In the genomic region with DNA sequence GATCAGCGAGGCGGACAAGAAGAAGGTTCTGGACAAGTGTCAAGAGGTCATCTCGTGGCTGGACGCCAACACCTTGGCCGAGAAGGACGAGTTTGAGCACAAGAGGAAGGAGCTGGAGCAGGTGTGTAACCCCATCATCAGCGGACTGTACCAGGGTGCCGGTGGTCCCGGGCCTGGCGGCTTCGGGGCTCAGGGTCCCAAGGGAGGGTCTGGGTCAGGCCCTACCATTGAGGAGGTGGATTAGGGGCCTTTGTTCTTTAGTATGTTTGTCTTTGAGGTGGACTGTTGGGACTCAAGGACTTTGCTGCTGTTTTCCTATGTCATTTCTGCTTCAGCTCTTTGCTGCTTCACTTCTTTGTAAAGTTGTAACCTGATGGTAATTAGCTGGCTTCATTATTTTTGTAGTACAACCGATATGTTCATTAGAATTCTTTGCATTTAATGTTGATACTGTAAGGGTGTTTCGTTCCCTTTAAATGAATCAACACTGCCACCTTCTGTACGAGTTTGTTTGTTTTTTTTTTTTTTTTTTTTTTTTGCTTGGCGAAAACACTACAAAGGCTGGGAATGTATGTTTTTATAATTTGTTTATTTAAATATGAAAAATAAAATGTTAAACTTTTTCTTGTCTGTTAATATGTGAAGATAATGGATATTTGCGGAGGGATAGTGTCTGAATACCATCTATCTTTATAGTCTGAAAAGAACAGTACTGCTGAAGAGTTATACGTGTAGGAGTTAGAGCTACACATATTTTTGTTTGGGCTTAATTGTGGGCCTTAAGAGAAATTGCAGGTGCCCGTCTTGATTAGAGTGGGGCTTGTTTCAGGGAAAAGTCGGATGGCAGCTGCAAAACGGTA, we compare ENCODE assay signal across 8 cellular contexts. TPM values are rescaled to one million over a fixed set of nuclear protein-coding genes. Genes with fewer than 3 reads are reported as not detected.
DNase-seq lines count a peak whose midpoint lies in the region; ATAC-seq, FAIRE-seq and TF ChIP-seq lines count a peak whose summit lies in the region.

No MANE protein-coding gene starts in this region.

- peak in 1 of 2 donors; percentile 5 for TF ChIP-seq CTCF in endothelial cell of umbilical vein (IDR thresholded peaks at IDR 0.05; ENCODE audit: extremely low read depth in 1 of 2, insufficient read depth in 1 of 2, low read depth in 1 of 2, low read length in 2 of 2)

- H3K27me3 ChIP-seq in endothelial cell of umbilical vein (ENCODE audit: control insufficient read depth in 2 of 2, insufficient read depth in 2 of 2, low read length in 2 of 2) = no peaks in the 10 kb centered on the region

- H3K4me3 ChIP-seq in endothelial cell of umbilical vein (replicated peaks in 1 of 3; ENCODE audit: insufficient read depth in 1 of 3, low read depth in 1 of 3, low read length in 3 of 3) = peak overlapping the region; percentile 73 to 94 (median 77)

- H3K36me3 Mint-ChIP-seq in naive thymus-derived CD8-positive, alpha-beta T cell = no peaks in the 10 kb centered on the region

- BruUV-seq in endothelial cell of umbilical vein (replicated peaks; lab: Mats Ljungman, UMichigan) = no TSS peak

- peak overlapping the region; percentile 48 for H3K9ac ChIP-seq in endothelial cell of umbilical vein (replicated peaks; ENCODE audit: extremely low read depth, insufficient read depth, low read length)

- H3K79me2 ChIP-seq in endothelial cell of umbilical vein (ENCODE audit: control insufficient read depth, insufficient read depth, low read length) = peaks cover 23% of the 10 kb centered on the region

- H4K20me1 ChIP-seq in endothelial cell of umbilical vein (replicated peaks; ENCODE audit: control insufficient read depth, extremely low read depth, insufficient read depth, low read length) = no peaks in the 10 kb centered on the region

- H3K27ac ChIP-seq in KOPT-K1 (ENCODE audit: low read depth, low read length, poor library complexity, severe bottlenecking) (peak overlapping the region; percentile 63), endothelial cell of umbilical vein (ENCODE audit: insufficient read depth, low read depth, low read length) (no peak overlapping the region)

- peak overlapping the region; percentile 61 to 92 (median 86) for H3K27ac Mint-ChIP-seq in naive thymus-derived CD8-positive, alpha-beta T cell

- no peak for TF ChIP-seq POLR2A in endothelial cell of umbilical vein (IDR thresholded peaks at IDR 0.05; ENCODE audit: low read depth, low read length)

- H3K9me3 ChIP-seq in KOPT-K1 (ENCODE audit: insufficient read depth, low read length, poor library complexity, severe bottlenecking) (no peaks in the 10 kb centered on the region), endothelial cell of umbilical vein (replicated peaks; ENCODE audit: control insufficient read depth, insufficient read depth, low read length) (no peaks in the 10 kb centered on the region)

- intact Hi-C loops in endothelial cell of umbilical vein (cut with micrococcal nuclease) = loop anchor here (1.0 to 10.0 kb wide), 7 partner anchors 58 to 338 kb away; a partner anchor contains a TSS

- H3K4me2 ChIP-seq in endothelial cell of umbilical vein (ENCODE audit: insufficient read depth, low read length) = peak overlapping the region; percentile 90

- no peaks in the 10 kb centered on the region for H3K9me1 ChIP-seq in endothelial cell of umbilical vein (replicated peaks; ENCODE audit: control insufficient read depth, extremely low read depth, insufficient read depth, low read length)

- H3K4me1 ChIP-seq in endothelial cell of umbilical vein (ENCODE audit: control insufficient read depth, extremely low read depth, insufficient read depth, low read length) = peaks cover 14% of the 10 kb centered on the region

- peak overlapping the region; percentile 73 to 94 (median 90) for H3K4me3 Mint-ChIP-seq in naive thymus-derived CD8-positive, alpha-beta T cell

- peaks cover 8 to 49% (median 32%) of the 10 kb centered on the region in 4 donors for H3K4me1 Mint-ChIP-seq in naive thymus-derived CD8-positive, alpha-beta T cell

- CTCF ChIA-PET in endothelial cell of umbilical vein (lab: Charles Lee) = interaction anchor here (0.5 to 4.2 kb wide), 40 partner anchors 8 to 279 kb away, joined by 3 to 71 read pairs (median 5); a partner anchor contains a TSS

- H3K36me3 ChIP-seq in KOPT-K1 (ENCODE audit: insufficient read depth, low read length) = peaks cover 5% of the 10 kb centered on the region; the same call in 1 of the 2 replicates
- H3K36me3 ChIP-seq in endothelial cell of umbilical vein (ENCODE audit: control insufficient read depth in 2 of 2, extremely low read depth in 1 of 2, insufficient read depth in 2 of 2, low read length in 2 of 2) = no peaks in the 10 kb centered on the region

- H3K9me3 Mint-ChIP-seq in naive thymus-derived CD8-positive, alpha-beta T cell = no peaks in the 10 kb centered on the region

- no peaks in the 10 kb centered on the region for H3K27me3 Mint-ChIP-seq in naive thymus-derived CD8-positive, alpha-beta T cell

- DNase-seq in DMS79 (lab: John Stamatoyannopoulos, UW) (peak; percentile 25), SKM-1 treated with dmso at 0.1 percent for 144 hours (lab: John Stamatoyannopoulos, UW; ENCODE audit: unreplicated experiment) (peak; percentile 40), endothelial cell of umbilical vein (ENCODE audit: low read depth, low spot score) (peak; percentile 76), NCI-H2107 treated with DMSO at 0.1 percent for 48 hours (lab: John Stamatoyannopoulos, UW; ENCODE audit: unreplicated experiment) (no peak)
- DNase-seq in naive thymus-derived CD8-positive, alpha-beta T cell = peak in 3 of 10 donors; percentile 54 to 63 (median 58)
- no peak for DNase-seq in stimulated activated CD4-positive, alpha-beta T cell treated with anti-CD3 and anti-CD28 coated beads, Interleukin-2, amount 100 ng/mL, for 24 hours

- ATAC-seq in naive thymus-derived CD8-positive, alpha-beta T cell = peak; percentile 6 to 17
- no peak for ATAC-seq in GM19035 (IDR thresholded peaks at IDR 0.05; ENCODE audit: unreplicated experiment)

- POLR2A ChIA-PET in endothelial cell of umbilical vein (lab: Charles Lee) = interaction anchor here (0.5 to 1.2 kb wide), 8 partner anchors 11 to 155 kb away, joined by 4 to 17 read pairs (median 5); a partner anchor contains a TSS
- POLR2A ChIA-PET in naive thymus-derived CD8-positive, alpha-beta T cell (lab: Charles Lee) = interaction anchor here (0.7 to 2.4 kb wide), 15 partner anchors 9 to 249 kb away, joined by 3 to 13 read pairs (median 7); a partner anchor contains a TSS

- no peak overlapping the region for H2AFZ ChIP-seq in endothelial cell of umbilical vein (ENCODE audit: low read depth, low read length)

- FAIRE-seq in endothelial cell of umbilical vein (lab: Jason Lieb, UNC) = peak; percentile 69

- dilution Hi-C loops in endothelial cell of umbilical vein (cut with MboI; ENCODE audit: extremely low pct_ligation_motif_present, low sequenced_read_pairs) = no loop called here

RNA-seq across cellular contexts. Expression of a gene that starts 2.3 kb away (rescaled TPM):
- total RNA-seq in endothelial cell of umbilical vein = 49.3 and 54.0 TPM in 2 replicates
- polyA plus RNA-seq in endothelial cell of umbilical vein = 27.1 and 31.7 TPM in 2 replicates
- polyA plus RNA-seq in endothelial cell of umbilical vein (2011; cell fraction: cytosol; rRNA removed) = 13.4 and 15.4 TPM in 2 replicates
- 23.8 and 26.3 TPM in 2 replicates for polyA plus RNA-seq in endothelial cell of umbilical vein (2011; cell fraction: nucleus; rRNA removed)
- 27.0 and 39.2 TPM in 2 replicates for polyA plus RNA-seq in endothelial cell of umbilical vein (2012)
- polyA minus RNA-seq in endothelial cell of umbilical vein = 30.0 and 46.3 TPM in 2 replicates
- polyA minus RNA-seq in endothelial cell of umbilical vein (2011; cell fraction: cytosol; rRNA and poly(A)+ RNA removed) = 261 TPM
- 11.5 and 22.2 TPM in 2 replicates for polyA minus RNA-seq in endothelial cell of umbilical vein (2011; cell fraction: nucleus; rRNA and poly(A)+ RNA removed)
- total RNA-seq in naive thymus-derived CD8-positive, alpha-beta T cell = 10 to 100 TPM; 39.6 to 42.2 TPM
- 1 to 10 TPM in 2 of 3 donors, under 1 TPM in 1; 0.28 to 1.3 (median 1.2) TPM for polyA plus RNA-seq in naive thymus-derived CD8-positive, alpha-beta T cell

RNA-seq across cellular contexts. Expression of a gene that starts 14.5 kb away (rescaled TPM):
- 55.6 and 58.3 TPM in 2 replicates for total RNA-seq in endothelial cell of umbilical vein
- polyA plus RNA-seq in endothelial cell of umbilical vein = 56.0 and 57.2 TPM in 2 replicates
- polyA plus RNA-seq in endothelial cell of umbilical vein (2011; cell fraction: cytosol; rRNA removed) = 36.9 and 38.7 TPM in 2 replicates
- polyA plus RNA-seq in endothelial cell of umbilical vein (2011; cell fraction: nucleus; rRNA removed) = 35.7 and 40.1 TPM in 2 replicates
- polyA plus RNA-seq in endothelial cell of umbilical vein (2012) = 36.6 and 43.0 TPM in 2 replicates
- polyA minus RNA-seq in endothelial cell of umbilical vein = 28.8 and 30.6 TPM in 2 replicates
- polyA minus RNA-seq in endothelial cell of umbilical vein (2011; cell fraction: cytosol; rRNA and poly(A)+ RNA removed) = 183 TPM
- 13.9 and 24.8 TPM in 2 replicates for polyA minus RNA-seq in endothelial cell of umbilical vein (2011; cell fraction: nucleus; rRNA and poly(A)+ RNA removed)
- 10 to 100 TPM; 54.8 to 56.9 TPM for total RNA-seq in naive thymus-derived CD8-positive, alpha-beta T cell
- 10 to 100 TPM in 2 of 3 donors, 1 to 10 TPM in 1; 6.9 to 17.3 (median 11.4) TPM for polyA plus RNA-seq in naive thymus-derived CD8-positive, alpha-beta T cell

RNA-seq across cellular contexts. Expression of a gene that starts 14.8 kb away (rescaled TPM):
- total RNA-seq in endothelial cell of umbilical vein = 0.74 and 0.77 TPM in 2 replicates
- polyA plus RNA-seq in endothelial cell of umbilical vein = 0.32 and 0.35 TPM in 2 replicates
- polyA plus RNA-seq in endothelial cell of umbilical vein (2011; cell fraction: cytosol; rRNA removed) = 0.31 TPM in 2 replicates
- polyA plus RNA-seq in endothelial cell of umbilical vein (2011; cell fraction: nucleus; rRNA removed) = 0.34 and 0.38 TPM in 2 replicates
- 0.27 and 0.38 TPM in 2 replicates for polyA plus RNA-seq in endothelial cell of umbilical vein (2012)
- polyA minus RNA-seq in endothelial cell of umbilical vein = 0.79 and 1.7 TPM in 2 replicates
- 0.72 TPM for polyA minus RNA-seq in endothelial cell of umbilical vein (2011; cell fraction: cytosol; rRNA and poly(A)+ RNA removed)
- not detected in 2 replicates for polyA minus RNA-seq in endothelial cell of umbilical vein (2011; cell fraction: nucleus; rRNA and poly(A)+ RNA removed)
- 1 to 10 TPM; 3.5 to 4.0 TPM for total RNA-seq in naive thymus-derived CD8-positive, alpha-beta T cell
- polyA plus RNA-seq in naive thymus-derived CD8-positive, alpha-beta T cell = 1 to 10 TPM in 2 of 3 donors, under 1 TPM in 1; 0.56 to 1.6 (median 1.6) TPM

RNA-seq across cellular contexts. Expression of a gene that starts 23.1 kb away (rescaled TPM):
- 78.1 and 78.6 TPM in 2 replicates for total RNA-seq in endothelial cell of umbilical vein
- polyA plus RNA-seq in endothelial cell of umbilical vein = 86.0 and 95.5 TPM in 2 replicates
- polyA plus RNA-seq in endothelial cell of umbilical vein (2011; cell fraction: cytosol; rRNA removed) = 92.9 and 111 TPM in 2 replicates
- 26.0 and 27.1 TPM in 2 replicates for polyA plus RNA-seq in endothelial cell of umbilical vein (2011; cell fraction: nucleus; rRNA removed)
- 71.2 and 88.1 TPM in 2 replicates for polyA plus RNA-seq in endothelial cell of umbilical vein (2012)
- 51.1 and 55.1 TPM in 2 replicates for polyA minus RNA-seq in endothelial cell of umbilical vein
- 42.9 TPM for polyA minus RNA-seq in endothelial cell of umbilical vein (2011; cell fraction: cytosol; rRNA and poly(A)+ RNA removed)
- polyA minus RNA-seq in endothelial cell of umbilical vein (2011; cell fraction: nucleus; rRNA and poly(A)+ RNA removed) = 6.0 and 7.9 TPM in 2 replicates
- total RNA-seq in naive thymus-derived CD8-positive, alpha-beta T cell = 10 to 100 TPM; 28.9 to 31.9 TPM
- 10 to 100 TPM; 67.1 to 80.3 (median 77.9) TPM for polyA plus RNA-seq in naive thymus-derived CD8-positive, alpha-beta T cell

RNA-seq across cellular contexts. Expression of a gene that starts 32.8 kb away (rescaled TPM):
- total RNA-seq in endothelial cell of umbilical vein = 61.3 and 62.8 TPM in 2 replicates
- 111 and 115 TPM in 2 replicates for polyA plus RNA-seq in endothelial cell of umbilical vein
- polyA plus RNA-seq in endothelial cell of umbilical vein (2011; cell fraction: cytosol; rRNA removed) = 74.1 and 84.9 TPM in 2 replicates
- polyA plus RNA-seq in endothelial cell of umbilical vein (2011; cell fraction: nucleus; rRNA removed) = 42.3 and 48.1 TPM in 2 replicates
- polyA plus RNA-seq in endothelial cell of umbilical vein (2012) = 41.5 and 51.3 TPM in 2 replicates
- polyA minus RNA-seq in endothelial cell of umbilical vein = 73.1 and 73.9 TPM in 2 replicates
- polyA minus RNA-seq in endothelial cell of umbilical vein (2011; cell fraction: cytosol; rRNA and poly(A)+ RNA removed) = 15.0 TPM
- 15.0 and 15.6 TPM in 2 replicates for polyA minus RNA-seq in endothelial cell of umbilical vein (2011; cell fraction: nucleus; rRNA and poly(A)+ RNA removed)
- 10 to 100 TPM; 15.0 to 15.8 TPM for total RNA-seq in naive thymus-derived CD8-positive, alpha-beta T cell
- 10 to 100 TPM; 10.9 to 17.9 (median 16.2) TPM for polyA plus RNA-seq in naive thymus-derived CD8-positive, alpha-beta T cell

Comparison
In these comparisons a context has a peak if more than half of its experiments do, and no peak if none do; other contexts are left out.
1. DNase-seq: peak in DMS79 (single experiment), SKM-1 treated with dmso at 0.1 percent for 144 hours (single experiment) and endothelial cell of umbilical vein (single experiment); none in NCI-H2107 treated with DMSO at 0.1 percent for 48 hours (single experiment) and stimulated activated CD4-positive, alpha-beta T cell treated with anti-CD3 and anti-CD28 coated beads, Interleukin-2, amount 100 ng/mL, for 24 hours (0 of 2).